In the genomic region with DNA sequence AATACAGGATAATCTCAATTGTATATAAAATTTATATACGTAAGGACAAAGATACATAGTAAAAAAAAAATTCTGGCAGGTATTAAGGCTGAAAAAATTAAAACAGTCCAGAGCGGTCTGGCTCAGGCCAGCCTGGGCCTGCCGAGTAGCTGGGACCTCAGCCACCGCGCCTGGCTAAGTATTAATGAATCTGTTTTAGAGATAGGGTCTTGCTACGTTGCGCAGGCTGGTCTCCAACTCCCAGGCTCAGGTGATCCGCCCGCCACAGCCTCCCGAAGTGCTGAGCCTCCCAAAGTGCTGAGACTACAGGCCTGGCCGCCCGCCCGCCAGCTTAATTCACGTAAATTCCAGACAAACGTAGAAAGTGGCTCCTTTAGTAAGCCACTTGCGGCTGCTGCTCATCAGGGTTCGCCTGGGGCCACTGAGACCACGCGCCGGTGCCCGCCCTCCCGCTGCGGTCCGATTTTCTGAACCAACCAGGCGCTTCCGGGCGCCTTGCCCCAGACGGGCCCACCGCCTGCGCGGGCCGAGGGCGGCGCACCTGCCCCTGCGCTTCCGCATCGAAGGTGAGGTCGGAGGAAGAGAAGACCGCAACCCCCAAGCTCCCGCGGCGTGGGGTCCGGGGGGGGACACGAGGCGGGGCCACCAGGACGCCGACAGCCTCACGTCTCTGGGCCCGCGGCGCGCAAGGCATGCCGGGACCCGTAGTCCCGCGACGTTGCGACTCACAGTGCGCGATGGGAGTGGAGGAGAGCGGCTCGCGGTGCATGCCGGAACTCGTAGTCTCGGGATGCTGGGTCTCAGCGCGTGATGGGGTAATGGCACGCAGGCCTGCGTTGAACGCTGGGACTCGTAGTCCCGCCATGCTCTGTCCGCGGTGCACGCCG, we compare ENCODE assay signal across 1 cellular context.
TF ChIP-seq lines count a peak whose summit lies in the region.

No MANE protein-coding gene starts in this region.

TF ChIP-seq in HepG2, 621 proteins besides CTCF, POLR2A, EP300 and RAD21 (continued from another document and continues in another):
- TF ChIP-seq ZNF75D (CRISPR knock-in tag; IDR thresholded peaks at IDR 0.05; ENCODE audit: borderline replicate concordance) (no peak), NR2F6 (IDR thresholded peaks at IDR 0.05) (no peak), NR2F6 (CRISPR knock-in tag; IDR thresholded peaks at IDR 0.05) (peak; percentile 66), ZBTB42 (CRISPR knock-in tag; IDR thresholded peaks at IDR 0.05) (no peak), KDM3A (CRISPR knock-in tag; IDR thresholded peaks at IDR 0.05; ENCODE audit: low read depth) (peak; percentile 89), ZNF83 (CRISPR knock-in tag; IDR thresholded peaks at IDR 0.05; ENCODE audit: borderline replicate concordance) (peak; percentile 38; the same call in 1 of the 2 replicates), ZNF510 (CRISPR knock-in tag; IDR thresholded peaks at IDR 0.05; ENCODE audit: low read depth) (peak; percentile 28; the same call in 1 of the 2 replicates), RARG (CRISPR knock-in tag; IDR thresholded peaks at IDR 0.05; ENCODE audit: low read depth) (no peak; the same call in 1 of the 2 replicates), SP140L (CRISPR knock-in tag; IDR thresholded peaks at IDR 0.05; ENCODE audit: borderline replicate concordance) (no peak), ZFP41 (CRISPR knock-in tag; IDR thresholded peaks at IDR 0.05; ENCODE audit: borderline replicate concordance) (peak; percentile 78; the same call in 1 of the 2 replicates), ZMYM2 (CRISPR knock-in tag; IDR thresholded peaks at IDR 0.05) (peak; percentile 83; the same call in 1 of the 2 replicates), KMT2A (CRISPR knock-in tag; IDR thresholded peaks at IDR 0.05) (peak; percentile 58), SNAPC2 (CRISPR knock-in tag; IDR thresholded peaks at IDR 0.05) (peak; percentile 80; the same call in 1 of the 2 replicates), ZFP37 (CRISPR knock-in tag; IDR thresholded peaks at IDR 0.05; ENCODE audit: borderline replicate concordance) (no peak), NR3C1 (CRISPR knock-in tag; IDR thresholded peaks at IDR 0.05) (no peak), ZNF101 (CRISPR knock-in tag; IDR thresholded peaks at IDR 0.05; ENCODE audit: borderline replicate concordance, low read depth) (no peak), ZNF296 (CRISPR knock-in tag; conservative IDR thresholded peaks at IDR 0.05) (no peak), FOXO1 (CRISPR knock-in tag; IDR thresholded peaks at IDR 0.05) (no peak), CHCHD3 (CRISPR knock-in tag; IDR thresholded peaks at IDR 0.05) (no peak), MTA1 (CRISPR knock-in tag; IDR thresholded peaks at IDR 0.05; ENCODE audit: borderline replicate concordance) (peak; percentile 82; the same call in 1 of the 2 replicates), NCOA1 (CRISPR knock-in tag; IDR thresholded peaks at IDR 0.05) (0 out of 2 replicates have a peak, but pooled peaks have one; percentile 52), PRMT3 (CRISPR knock-in tag; IDR thresholded peaks at IDR 0.05; ENCODE audit: borderline replicate concordance, low read depth) (no peak; the same call in 1 of the 2 replicates), ZNF577 (CRISPR knock-in tag; IDR thresholded peaks at IDR 0.05; ENCODE audit: borderline replicate concordance, low read depth) (no peak), SNAI1 (CRISPR knock-in tag; IDR thresholded peaks at IDR 0.05; ENCODE audit: borderline replicate concordance) (peak; percentile 48; the same call in 1 of the 2 replicates), EZH2 (conservative IDR thresholded peaks at IDR 0.05; ENCODE audit: low read depth, low read length) (no peak)
- TF ChIP-seq, protein P1, sequence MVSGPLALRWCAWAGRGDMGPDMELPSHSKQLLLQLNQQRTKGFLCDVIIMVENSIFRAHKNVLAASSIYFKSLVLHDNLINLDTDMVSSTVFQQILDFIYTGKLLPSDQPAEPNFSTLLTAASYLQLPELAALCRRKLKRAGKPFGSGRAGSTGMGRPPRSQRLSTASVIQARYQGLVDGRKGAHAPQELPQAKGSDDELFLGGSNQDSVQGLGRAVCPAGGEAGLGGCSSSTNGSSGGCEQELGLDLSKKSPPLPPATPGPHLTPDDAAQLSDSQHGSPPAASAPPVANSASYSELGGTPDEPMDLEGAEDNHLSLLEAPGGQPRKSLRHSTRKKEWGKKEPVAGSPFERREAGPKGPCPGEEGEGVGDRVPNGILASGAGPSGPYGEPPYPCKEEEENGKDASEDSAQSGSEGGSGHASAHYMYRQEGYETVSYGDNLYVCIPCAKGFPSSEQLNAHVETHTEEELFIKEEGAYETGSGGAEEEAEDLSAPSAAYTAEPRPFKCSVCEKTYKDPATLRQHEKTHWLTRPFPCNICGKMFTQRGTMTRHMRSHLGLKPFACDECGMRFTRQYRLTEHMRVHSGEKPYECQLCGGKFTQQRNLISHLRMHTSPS (CRISPR knock-in tag; IDR thresholded peaks at IDR 0.05; ENCODE audit: low read depth), result peak; percentile 65; the same call in 1 of the 2 replicates
- TF ChIP-seq, protein P2, sequence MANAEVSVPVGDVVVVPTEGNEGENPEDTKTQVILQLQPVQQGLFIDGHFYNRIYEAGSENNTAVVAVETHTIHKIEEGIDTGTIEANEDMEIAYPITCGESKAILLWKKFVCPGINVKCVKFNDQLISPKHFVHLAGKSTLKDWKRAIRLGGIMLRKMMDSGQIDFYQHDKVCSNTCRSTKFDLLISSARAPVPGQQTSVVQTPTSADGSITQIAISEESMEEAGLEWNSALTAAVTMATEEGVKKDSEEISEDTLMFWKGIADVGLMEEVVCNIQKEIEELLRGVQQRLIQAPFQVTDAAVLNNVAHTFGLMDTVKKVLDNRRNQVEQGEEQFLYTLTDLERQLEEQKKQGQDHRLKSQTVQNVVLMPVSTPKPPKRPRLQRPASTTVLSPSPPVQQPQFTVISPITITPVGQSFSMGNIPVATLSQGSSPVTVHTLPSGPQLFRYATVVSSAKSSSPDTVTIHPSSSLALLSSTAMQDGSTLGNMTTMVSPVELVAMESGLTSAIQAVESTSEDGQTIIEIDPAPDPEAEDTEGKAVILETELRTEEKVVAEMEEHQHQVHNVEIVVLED (CRISPR knock-in tag; IDR thresholded peaks at IDR 0.05; ENCODE audit: borderline replicate concordance), result peak; percentile 100
- TF ChIP-seq, protein P3, sequence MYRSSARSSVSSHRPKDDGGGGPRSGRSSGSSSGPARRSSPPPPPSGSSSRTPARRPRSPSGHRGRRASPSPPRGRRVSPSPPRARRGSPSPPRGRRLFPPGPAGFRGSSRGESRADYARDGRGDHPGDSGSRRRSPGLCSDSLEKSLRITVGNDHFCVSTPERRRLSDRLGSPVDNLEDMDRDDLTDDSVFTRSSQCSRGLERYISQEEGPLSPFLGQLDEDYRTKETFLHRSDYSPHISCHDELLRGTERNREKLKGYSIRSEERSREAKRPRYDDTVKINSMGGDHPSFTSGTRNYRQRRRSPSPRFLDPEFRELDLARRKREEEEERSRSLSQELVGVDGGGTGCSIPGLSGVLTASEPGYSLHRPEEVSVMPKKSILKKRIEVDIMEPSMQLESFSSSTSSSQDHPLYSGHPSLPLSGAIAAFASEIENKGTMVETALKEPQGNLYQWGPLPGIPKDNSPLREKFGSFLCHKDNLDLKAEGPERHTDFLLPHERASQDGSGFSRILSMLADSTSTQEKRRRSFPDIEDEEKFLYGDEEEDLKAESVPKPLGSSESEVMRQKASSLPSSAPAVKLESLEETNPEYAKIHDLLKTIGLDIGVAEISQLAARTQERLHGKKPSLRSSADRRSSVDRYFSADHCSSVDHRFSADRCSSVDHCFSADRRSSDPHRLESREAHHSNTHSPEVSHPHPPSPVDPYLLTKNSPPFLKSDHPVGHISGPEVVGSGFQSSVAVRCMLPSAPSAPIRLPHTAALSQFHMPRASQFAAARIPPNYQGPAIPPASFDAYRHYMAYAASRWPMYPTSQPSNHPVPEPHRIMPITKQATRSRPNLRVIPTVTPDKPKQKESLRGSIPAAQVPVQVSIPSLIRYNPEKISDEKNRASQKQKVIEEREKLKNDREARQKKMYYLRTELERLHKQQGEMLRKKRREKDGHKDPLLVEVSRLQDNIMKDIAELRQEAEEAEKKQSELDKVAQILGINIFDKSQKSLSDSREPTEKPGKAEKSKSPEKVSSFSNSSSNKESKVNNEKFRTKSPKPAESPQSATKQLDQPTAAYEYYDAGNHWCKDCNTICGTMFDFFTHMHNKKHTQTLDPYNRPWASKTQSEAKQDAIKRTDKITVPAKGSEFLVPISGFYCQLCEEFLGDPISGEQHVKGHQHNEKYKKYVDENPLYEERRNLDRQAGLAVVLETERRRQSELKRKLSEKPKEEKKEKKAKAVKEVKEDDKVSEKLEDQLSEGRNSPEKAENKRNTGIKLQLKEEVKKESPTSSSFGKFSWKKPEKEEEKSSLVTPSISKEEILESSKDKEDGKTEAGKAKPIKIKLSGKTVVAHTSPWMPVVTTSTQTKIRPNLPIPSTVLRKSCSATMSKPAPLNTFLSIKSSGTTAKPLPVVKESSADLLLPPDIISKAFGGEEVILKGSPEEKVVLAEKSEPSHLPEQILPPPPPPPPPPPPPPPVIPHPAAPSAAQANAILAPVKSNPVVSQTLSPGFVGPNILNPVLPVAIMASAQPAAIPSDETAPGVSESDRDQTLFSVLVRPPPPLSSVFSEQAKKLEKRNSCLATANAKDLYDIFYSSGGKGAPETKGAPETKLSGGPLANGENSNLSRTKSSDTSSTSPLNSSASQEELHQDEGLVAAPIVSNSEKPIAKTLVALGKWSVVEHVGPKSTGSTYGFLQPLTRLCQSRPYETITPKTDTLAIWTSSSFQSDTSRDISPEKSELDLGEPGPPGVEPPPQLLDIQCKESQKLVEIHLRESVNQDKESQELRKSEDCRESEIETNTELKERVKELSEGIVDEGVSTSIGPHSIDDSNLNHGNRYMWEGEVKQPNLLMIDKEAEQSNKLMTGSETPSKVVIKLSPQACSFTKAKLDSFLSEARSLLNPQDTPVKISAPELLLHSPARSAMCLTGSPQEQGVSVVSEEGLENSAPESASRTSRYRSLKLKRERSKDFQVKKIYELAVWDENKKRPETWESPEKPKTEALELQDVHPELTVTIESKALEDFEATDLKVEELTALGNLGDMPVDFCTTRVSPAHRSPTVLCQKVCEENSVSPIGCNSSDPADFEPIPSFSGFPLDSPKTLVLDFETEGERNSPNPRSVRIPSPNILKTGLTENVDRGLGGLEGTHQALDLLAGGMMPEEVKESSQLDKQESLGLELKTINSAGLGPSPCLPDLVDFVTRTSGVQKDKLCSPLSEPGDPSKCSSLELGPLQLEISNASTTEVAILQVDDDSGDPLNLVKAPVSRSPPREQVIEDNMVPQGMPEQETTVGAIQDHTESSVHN (CRISPR knock-in tag; IDR thresholded peaks at IDR 0.05), result no peak
- TF ChIP-seq, protein P4, sequence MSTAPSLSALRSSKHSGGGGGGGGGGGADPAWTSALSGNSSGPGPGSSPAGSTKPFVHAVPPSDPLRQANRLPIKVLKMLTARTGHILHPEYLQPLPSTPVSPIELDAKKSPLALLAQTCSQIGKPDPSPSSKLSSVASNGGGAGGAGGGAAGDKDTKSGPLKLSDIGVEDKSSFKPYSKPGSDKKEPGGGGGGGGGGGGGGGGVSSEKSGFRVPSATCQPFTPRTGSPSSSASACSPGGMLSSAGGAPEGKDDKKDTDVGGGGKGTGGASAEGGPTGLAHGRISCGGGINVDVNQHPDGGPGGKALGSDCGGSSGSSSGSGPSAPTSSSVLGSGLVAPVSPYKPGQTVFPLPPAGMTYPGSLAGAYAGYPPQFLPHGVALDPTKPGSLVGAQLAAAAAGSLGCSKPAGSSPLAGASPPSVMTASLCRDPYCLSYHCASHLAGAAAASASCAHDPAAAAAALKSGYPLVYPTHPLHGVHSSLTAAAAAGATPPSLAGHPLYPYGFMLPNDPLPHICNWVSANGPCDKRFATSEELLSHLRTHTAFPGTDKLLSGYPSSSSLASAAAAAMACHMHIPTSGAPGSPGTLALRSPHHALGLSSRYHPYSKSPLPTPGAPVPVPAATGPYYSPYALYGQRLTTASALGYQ (CRISPR knock-in tag; IDR thresholded peaks at IDR 0.05), result 0 out of 2 replicates have a peak, but pooled peaks have one; percentile 31
- TF ChIP-seq, protein P5, sequence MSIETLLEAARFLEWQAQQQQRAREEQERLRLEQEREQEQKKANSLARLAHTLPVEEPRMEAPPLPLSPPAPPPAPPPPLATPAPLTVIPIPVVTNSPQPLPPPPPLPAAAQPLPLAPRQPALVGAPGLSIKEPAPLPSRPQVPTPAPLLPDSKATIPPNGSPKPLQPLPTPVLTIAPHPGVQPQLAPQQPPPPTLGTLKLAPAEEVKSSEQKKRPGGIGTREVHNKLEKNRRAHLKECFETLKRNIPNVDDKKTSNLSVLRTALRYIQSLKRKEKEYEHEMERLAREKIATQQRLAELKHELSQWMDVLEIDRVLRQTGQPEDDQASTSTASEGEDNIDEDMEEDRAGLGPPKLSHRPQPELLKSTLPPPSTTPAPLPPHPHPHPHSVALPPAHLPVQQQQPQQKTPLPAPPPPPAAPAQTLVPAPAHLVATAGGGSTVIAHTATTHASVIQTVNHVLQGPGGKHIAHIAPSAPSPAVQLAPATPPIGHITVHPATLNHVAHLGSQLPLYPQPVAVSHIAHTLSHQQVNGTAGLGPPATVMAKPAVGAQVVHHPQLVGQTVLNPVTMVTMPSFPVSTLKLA (IDR thresholded peaks at IDR 0.05), result peak; percentile 81
- TF ChIP-seq, protein P6, sequence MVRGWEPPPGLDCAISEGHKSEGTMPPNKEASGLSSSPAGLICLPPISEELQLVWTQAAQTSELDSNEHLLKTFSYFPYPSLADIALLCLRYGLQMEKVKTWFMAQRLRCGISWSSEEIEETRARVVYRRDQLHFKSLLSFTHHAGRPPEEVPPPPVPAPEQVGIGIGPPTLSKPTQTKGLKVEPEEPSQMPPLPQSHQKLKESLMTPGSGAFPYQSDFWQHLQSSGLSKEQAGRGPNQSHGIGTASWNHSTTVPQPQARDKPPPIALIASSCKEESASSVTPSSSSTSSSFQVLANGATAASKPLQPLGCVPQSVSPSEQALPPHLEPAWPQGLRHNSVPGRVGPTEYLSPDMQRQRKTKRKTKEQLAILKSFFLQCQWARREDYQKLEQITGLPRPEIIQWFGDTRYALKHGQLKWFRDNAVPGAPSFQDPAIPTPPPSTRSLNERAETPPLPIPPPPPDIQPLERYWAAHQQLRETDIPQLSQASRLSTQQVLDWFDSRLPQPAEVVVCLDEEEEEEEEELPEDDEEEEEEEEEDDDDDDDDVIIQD (CRISPR knock-in tag; IDR thresholded peaks at IDR 0.05; ENCODE audit: low read depth), result peak; percentile 79
- TF ChIP-seq, protein P7, sequence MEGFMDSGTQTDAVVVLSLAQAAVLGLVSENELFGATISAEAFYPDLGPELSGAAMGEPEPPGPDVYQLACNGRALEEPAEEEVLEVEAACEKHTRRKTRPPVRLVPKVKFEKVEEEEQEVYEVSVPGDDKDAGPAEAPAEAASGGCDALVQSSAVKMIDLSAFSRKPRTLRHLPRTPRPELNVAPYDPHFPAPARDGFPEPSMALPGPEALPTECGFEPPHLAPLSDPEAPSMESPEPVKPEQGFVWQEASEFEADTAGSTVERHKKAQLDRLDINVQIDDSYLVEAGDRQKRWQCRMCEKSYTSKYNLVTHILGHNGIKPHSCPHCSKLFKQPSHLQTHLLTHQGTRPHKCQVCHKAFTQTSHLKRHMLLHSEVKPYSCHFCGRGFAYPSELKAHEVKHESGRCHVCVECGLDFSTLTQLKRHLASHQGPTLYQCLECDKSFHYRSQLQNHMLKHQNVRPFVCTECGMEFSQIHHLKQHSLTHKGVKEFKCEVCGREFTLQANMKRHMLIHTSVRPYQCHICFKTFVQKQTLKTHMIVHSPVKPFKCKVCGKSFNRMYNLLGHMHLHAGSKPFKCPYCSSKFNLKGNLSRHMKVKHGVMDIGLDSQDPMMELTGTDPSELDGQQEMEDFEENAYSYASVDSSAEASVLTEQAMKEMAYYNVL (CRISPR knock-in tag; IDR thresholded peaks at IDR 0.05; ENCODE audit: borderline replicate concordance), result peak; percentile 82; the same call in 1 of the 2 replicates
- TF ChIP-seq, protein P8, sequence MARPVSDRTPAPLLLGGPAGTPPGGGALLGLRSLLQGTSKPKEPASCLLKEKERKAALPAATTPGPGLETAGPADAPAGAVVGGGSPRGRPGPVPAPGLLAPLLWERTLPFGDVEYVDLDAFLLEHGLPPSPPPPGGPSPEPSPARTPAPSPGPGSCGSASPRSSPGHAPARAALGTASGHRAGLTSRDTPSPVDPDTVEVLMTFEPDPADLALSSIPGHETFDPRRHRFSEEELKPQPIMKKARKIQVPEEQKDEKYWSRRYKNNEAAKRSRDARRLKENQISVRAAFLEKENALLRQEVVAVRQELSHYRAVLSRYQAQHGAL (CRISPR knock-in tag; IDR thresholded peaks at IDR 0.05; ENCODE audit: not compliant biosample characterization), result peak; percentile 27
